In genomic region chr4:8434251-8435073, GRCh38 we compare ENCODE assay signal across 11 cellular contexts. TPM values are rescaled to one million over a fixed set of nuclear protein-coding genes. Genes with fewer than 3 reads are reported as not detected.
DNase-seq lines count a peak whose midpoint lies in the region; ATAC-seq and TF ChIP-seq lines count a peak whose summit lies in the region.
"Had no signal": no experiment of that assay in that cellular context is flagged by ENCODE, and none has a peak within 500 bp of the region (broad histone marks: within the 10 kb centered on the region; RNA-seq: fewer than 3 reads in every experiment).

No MANE protein-coding gene starts in this region.

- H3K27ac Mint-ChIP-seq in CD4-positive, alpha-beta T cell: peak overlapping the region; percentile 85
- H3K27ac Mint-ChIP-seq in IgD-negative memory B cell: peak overlapping the region; percentile 89 to 98 (median 89)
- H3K27ac Mint-ChIP-seq in central memory CD8-positive, alpha-beta T cell (ENCODE audit: low read depth): peak overlapping the region; percentile 87
- H3K27ac Mint-ChIP-seq in neural progenitor cell: no peak overlapping the region
- no peak overlapping the region for H3K27ac Mint-ChIP-seq in endothelial cell (ENCODE audit: unreplicated experiment)

- H3K9me3 ChIP-seq in CD4-positive, alpha-beta T cell (ENCODE audit: control insufficient read depth, low read length): no peaks in the 10 kb centered on the region
- peaks cover 5% of the 10 kb centered on the region for H3K9me3 ChIP-seq in neural progenitor cell (ENCODE audit: low read depth)

- intact Hi-C loops in CD4-positive, alpha-beta T cell (cut with DNase I, micrococcal nuclease): loop anchor here in 1 of 2 experiments (10.0 kb wide), 2 partner anchors 500 to 580 kb away; partner anchors contain the start of gene AFAP1

- no peak overlapping the region for H3K4me2 ChIP-seq in neural progenitor cell

- CTCF ChIA-PET in CD4-positive, alpha-beta T cell (lab: Charles Lee): no interaction called here

- H3K27me3 ChIP-seq in CD4-positive, alpha-beta T cell (ENCODE audit: control insufficient read depth, insufficient read depth, low read length): no peaks in the 10 kb centered on the region
- H3K27me3 ChIP-seq in neural progenitor cell: no peaks in the 10 kb centered on the region

- peaks cover 9% of the 10 kb centered on the region for H3K79me2 ChIP-seq in neural progenitor cell (ENCODE audit: low read depth)

- peaks cover 51% of the 10 kb centered on the region for H3F3A ChIP-seq in neural progenitor cell (ENCODE audit: low read depth)

- H2AFZ ChIP-seq in neural progenitor cell (replicated peaks): no peak overlapping the region

- H3K27ac ChIP-seq in CD4-positive, alpha-beta T cell (ENCODE audit: low read depth, low read length): peak overlapping the region; percentile 62
- no peak overlapping the region for H3K27ac ChIP-seq in neural progenitor cell

- peak overlapping the region; percentile 58 for H3K4me3 Mint-ChIP-seq in CD4-positive, alpha-beta T cell
- H3K4me3 Mint-ChIP-seq in IgD-negative memory B cell (peak overlapping the region; percentile 85 to 96 (median 90)), neural progenitor cell (peak overlapping the region; percentile 55), endothelial cell (ENCODE audit: unreplicated experiment) (no peak overlapping the region)
- peak overlapping the region; percentile 69 for H3K4me3 Mint-ChIP-seq in central memory CD8-positive, alpha-beta T cell

- H3K36me3 ChIP-seq in neural progenitor cell: no peaks in the 10 kb centered on the region

- no peaks in the 10 kb centered on the region for H3K9me3 Mint-ChIP-seq in CD4-positive, alpha-beta T cell
- H3K9me3 Mint-ChIP-seq in IgD-negative memory B cell (no peaks in the 10 kb centered on the region), neural progenitor cell (peaks cover 2% of the 10 kb centered on the region), endothelial cell (ENCODE audit: unreplicated experiment) (no peaks in the 10 kb centered on the region)
- H3K9me3 Mint-ChIP-seq in central memory CD8-positive, alpha-beta T cell: no peaks in the 10 kb centered on the region

- DNase-seq in CD4-positive, alpha-beta T cell: no peak
- DNase-seq in central memory CD8-positive, alpha-beta T cell (ENCODE audit: low spot score in 2 of 2): no peak
- DNase-seq in neural progenitor cell (ENCODE audit: low spot score): peak; percentile 71
- no peak for DNase-seq in endothelial cell (ENCODE audit: low spot score)
- no peak for DNase-seq in AG20443 (ENCODE audit: low spot score)
- DNase-seq: activated CD8-positive, alpha-beta memory T cell treated with anti-CD3 and anti-CD28 coated beads, Interleukin-2, amount 50 U/mL, for 4 hours; PC-3; stimulated activated CD4-positive, alpha-beta T cell treated with anti-CD3 and anti-CD28 coated beads, Interleukin-4, amount 100 ng/mL, for 1 hour had no signal

- H3K4me3 ChIP-seq in neural progenitor cell: no peak overlapping the region

- H3K4me1 ChIP-seq in neural progenitor cell: peaks cover 29% of the 10 kb centered on the region

- no peak overlapping the region for H3K9ac ChIP-seq in neural progenitor cell

- peaks cover 50% of the 10 kb centered on the region for H3K4me1 Mint-ChIP-seq in CD4-positive, alpha-beta T cell (ENCODE audit: low read depth)
- H3K4me1 Mint-ChIP-seq in IgD-negative memory B cell (peaks cover 21 to 40% (median 34%) of the 10 kb centered on the region in 3 donors), neural progenitor cell (peaks cover 28% of the 10 kb centered on the region), endothelial cell (ENCODE audit: unreplicated experiment) (peaks cover 39% of the 10 kb centered on the region)
- peaks cover 42% of the 10 kb centered on the region for H3K4me1 Mint-ChIP-seq in central memory CD8-positive, alpha-beta T cell

- POLR2A ChIA-PET in CD4-positive, alpha-beta T cell (lab: Charles Lee): no interaction called here

- TF ChIP-seq CTCF in CD4-positive, alpha-beta T cell (IDR thresholded peaks at IDR 0.05): no peak
- TF ChIP-seq CTCF in neural progenitor cell (IDR thresholded peaks at IDR 0.05): no peak
- TF ChIP-seq CTCF in endothelial cell (IDR thresholded peaks at IDR 0.05; ENCODE audit: unreplicated experiment): no peak

- H3K27me3 Mint-ChIP-seq in CD4-positive, alpha-beta T cell: no peaks in the 10 kb centered on the region
- no peaks in the 10 kb centered on the region for H3K27me3 Mint-ChIP-seq in IgD-negative memory B cell
- no peaks in the 10 kb centered on the region for H3K27me3 Mint-ChIP-seq in central memory CD8-positive, alpha-beta T cell
- H3K27me3 Mint-ChIP-seq in neural progenitor cell (ENCODE audit: insufficient read depth, low read depth): peaks cover 3% of the 10 kb centered on the region
- peaks cover 7% of the 10 kb centered on the region for H3K27me3 Mint-ChIP-seq in endothelial cell (ENCODE audit: unreplicated experiment)

- H4K20me1 ChIP-seq in neural progenitor cell (ENCODE audit: low read depth): no peaks in the 10 kb centered on the region

- H3K36me3 Mint-ChIP-seq in CD4-positive, alpha-beta T cell (ENCODE audit: low read depth): no peaks in the 10 kb centered on the region
- peaks cover 6% of the 10 kb centered on the region for H3K36me3 Mint-ChIP-seq in IgD-negative memory B cell
- H3K36me3 Mint-ChIP-seq in central memory CD8-positive, alpha-beta T cell (ENCODE audit: insufficient read depth): peaks cover 10% of the 10 kb centered on the region
- H3K36me3 Mint-ChIP-seq in neural progenitor cell: peaks cover 2% of the 10 kb centered on the region
- H3K36me3 Mint-ChIP-seq in endothelial cell (ENCODE audit: low read depth, unreplicated experiment): no peaks in the 10 kb centered on the region

- no peak for ATAC-seq in CD4-positive, alpha-beta T cell (ENCODE audit: poor library complexity)
- no peak for ATAC-seq in central memory CD8-positive, alpha-beta T cell (replicated peaks; ENCODE audit: extremely low read depth, poor library complexity, severe bottlenecking)
- ATAC-seq in GM21576 (IDR thresholded peaks at IDR 0.05; ENCODE audit: unreplicated experiment) (no peak), GM19035 (IDR thresholded peaks at IDR 0.05; ENCODE audit: unreplicated experiment) (no peak)
- ATAC-seq: PC-3 had no signal

RNA-seq across cellular contexts. Expression of gene ACOX3, which starts 6.1 kb away (rescaled TPM):
- 1 to 10 TPM; 4.9 to 6.1 TPM for total RNA-seq in CD4-positive, alpha-beta T cell
- polyA plus RNA-seq in IgD-negative memory B cell: 13.1 TPM
- total RNA-seq in neural progenitor cell (ENCODE audit: low replicate concordance) (14.0 and 20.1 TPM in 2 replicates), endothelial cell (ENCODE audit: unreplicated experiment) (44.1 TPM)

RNA-seq across cellular contexts. Expression of gene TRMT44, which starts 6.1 kb away (rescaled TPM):
- 10 to 100 TPM; 25.6 to 29.2 TPM for total RNA-seq in CD4-positive, alpha-beta T cell
- 18.0 TPM for polyA plus RNA-seq in IgD-negative memory B cell
- 19.9 and 24.2 TPM in 2 replicates for total RNA-seq in neural progenitor cell (ENCODE audit: low replicate concordance)
- total RNA-seq in endothelial cell (ENCODE audit: unreplicated experiment): 38.5 TPM

Comparison
In these comparisons a context has a peak if more than half of its experiments do, and no peak if none do; other contexts are left out.
1. H3K27ac Mint-ChIP-seq: peak in CD4-positive, alpha-beta T cell (single experiment), IgD-negative memory B cell (3 of 3) and central memory CD8-positive, alpha-beta T cell (single experiment); none in neural progenitor cell (single experiment) and endothelial cell (single experiment).